In genomic region chr9:114588150-114588663, GRCh38 we compare ENCODE assay signal across 8 cellular contexts. TPM values are rescaled to one million over a fixed set of nuclear protein-coding genes. Genes with fewer than 3 reads are reported as not detected.
A peak's percentile ranks its signal among the peaks of the same experiment; 100 is the strongest.
DNase-seq lines count a peak whose midpoint lies in the region; ATAC-seq and TF ChIP-seq lines count a peak whose summit lies in the region.

No MANE protein-coding gene starts in this region.

- ATAC-seq in GM19324 (IDR thresholded peaks at IDR 0.05; ENCODE audit: low FRiP score, unreplicated experiment): no peak

- peak overlapping the region; percentile 94 for H3K4me3 Mint-ChIP-seq in activated CD4-positive, alpha-beta memory T cell treated with anti-CD3 and anti-CD28 coated beads, Interleukin-2, amount 10 ng/mL, durations not matched to agents 7 days and 5 days
- H3K4me3 Mint-ChIP-seq in progenitor cell of endocrine pancreas (ENCODE audit: low read depth): peak overlapping the region; percentile 99

- CTCF ChIA-PET in activated CD4-positive, alpha-beta memory T cell treated with anti-CD3 and anti-CD28 coated beads, Interleukin-2, amount 10 ng/mL, durations not matched to agents 7 days and 5 days (lab: Charles Lee): interaction anchor here (1.4 to 3.7 kb wide), 7 partner anchors 10 to 201 kb away, joined by 3 to 25 read pairs (median 8); partner anchors contain the start of gene AKNA

- H3K9me3 ChIP-seq in cardiac muscle cell (ENCODE audit: low read depth): no peaks in the 10 kb centered on the region

- H3K4me1 ChIP-seq in cardiac muscle cell (ENCODE audit: low read depth): peaks cover 23% of the 10 kb centered on the region

- H3K27me3 Mint-ChIP-seq in activated CD4-positive, alpha-beta memory T cell treated with anti-CD3 and anti-CD28 coated beads, Interleukin-2, amount 10 ng/mL, durations not matched to agents 7 days and 5 days: no peaks in the 10 kb centered on the region
- peaks cover 3% of the 10 kb centered on the region for H3K27me3 Mint-ChIP-seq in progenitor cell of endocrine pancreas

- no peaks in the 10 kb centered on the region for H3K27me3 ChIP-seq in cardiac muscle cell

- H3K36me3 Mint-ChIP-seq in activated CD4-positive, alpha-beta memory T cell treated with anti-CD3 and anti-CD28 coated beads, Interleukin-2, amount 10 ng/mL, durations not matched to agents 7 days and 5 days (ENCODE audit: low read depth): peaks cover 40% of the 10 kb centered on the region
- peaks cover 4% of the 10 kb centered on the region for H3K36me3 Mint-ChIP-seq in progenitor cell of endocrine pancreas (ENCODE audit: insufficient read depth)

- H3K27ac ChIP-seq in cardiac muscle cell: peak overlapping the region; percentile 98

- H3K9me3 Mint-ChIP-seq in activated CD4-positive, alpha-beta memory T cell treated with anti-CD3 and anti-CD28 coated beads, Interleukin-2, amount 10 ng/mL, durations not matched to agents 7 days and 5 days: no peaks in the 10 kb centered on the region
- H3K9me3 Mint-ChIP-seq in progenitor cell of endocrine pancreas (ENCODE audit: low read depth): no peaks in the 10 kb centered on the region

- TF ChIP-seq CTCF in cardiac muscle cell (IDR thresholded peaks at IDR 0.05; ENCODE audit: low read depth, low read length) (no peak), fibroblast of pulmonary artery (IDR thresholded peaks at IDR 0.05; ENCODE audit: low read length, missing control alignments) (no peak), progenitor cell of endocrine pancreas (IDR thresholded peaks at IDR 0.05; ENCODE audit: unreplicated experiment) (no peak)

- H3K4me3 ChIP-seq in cardiac muscle cell (peak overlapping the region; percentile 85), fibroblast of pulmonary artery (replicated peaks; ENCODE audit: low read depth, low read length) (peak overlapping the region; percentile 86)

- H3K4me1 Mint-ChIP-seq in activated CD4-positive, alpha-beta memory T cell treated with anti-CD3 and anti-CD28 coated beads, Interleukin-2, amount 10 ng/mL, durations not matched to agents 7 days and 5 days: peaks cover 55% of the 10 kb centered on the region
- H3K4me1 Mint-ChIP-seq in progenitor cell of endocrine pancreas (ENCODE audit: low read depth): peaks cover 30% of the 10 kb centered on the region

- H3K27ac Mint-ChIP-seq in activated CD4-positive, alpha-beta memory T cell treated with anti-CD3 and anti-CD28 coated beads, Interleukin-2, amount 10 ng/mL, durations not matched to agents 7 days and 5 days: peak overlapping the region; percentile 92
- peak overlapping the region; percentile 100 for H3K27ac Mint-ChIP-seq in progenitor cell of endocrine pancreas

- POLR2A ChIA-PET in activated CD4-positive, alpha-beta memory T cell treated with anti-CD3 and anti-CD28 coated beads, Interleukin-2, amount 10 ng/mL, durations not matched to agents 7 days and 5 days (lab: Charles Lee): interaction anchor here (0.5 to 7.7 kb wide), 33 partner anchors 8 to 1298 kb away, joined by 3 to 109 read pairs (median 4); partner anchors contain the start of genes AKNA, TMEM268, TNFSF8 and WHRN

- DNase-seq in cardiac muscle cell (ENCODE audit: low read depth in 1 of 2, low spot score in 1 of 2): peak in 1 of 2 donors; percentile 63
- DNase-seq in cardiac septum (ENCODE audit: low spot score): no peak
- peak; percentile 34 for DNase-seq in activated CD4-positive, alpha-beta memory T cell treated with anti-CD3 and anti-CD28 coated beads, Interleukin-2, amount 10 ng/mL, durations not matched to agents 7 days and 5 days
- DNase-seq in fibroblast of pulmonary artery (ENCODE audit: low read depth): peak; percentile 62
- no peak for DNase-seq in progenitor cell of endocrine pancreas (ENCODE audit: low spot score, unreplicated experiment)
- DNase-seq in activated gamma-delta T cell treated with Interleukin-2 at 50 U/mL for 16 hours: no peak
- no peak for DNase-seq in COLO829 (ENCODE audit: low spot score)

- peaks cover 8% of the 10 kb centered on the region for H3K36me3 ChIP-seq in cardiac muscle cell

- intact Hi-C loops in cardiac septum (cut with DNase I): loop anchor here (10.0 kb wide), 1 partner anchor 183 kb away; no protein-coding TSS in a partner anchor

RNA-seq across cellular contexts. Expression of gene ATP6V1G1, which starts 0.6 kb away (rescaled TPM):
- total RNA-seq in cardiac muscle cell (270 and 315 TPM in 2 replicates), cardiac septum (64.6 TPM), progenitor cell of endocrine pancreas (121 and 123 TPM in 2 replicates)
- 258 and 280 TPM in 2 replicates for polyA plus RNA-seq in cardiac muscle cell
- 10 to 100 TPM; 92.4 to 94.2 TPM for total RNA-seq in activated CD4-positive, alpha-beta memory T cell treated with anti-CD3 and anti-CD28 coated beads, Interleukin-2, amount 10 ng/mL, durations not matched to agents 7 days and 5 days

RNA-seq across cellular contexts. Expression of gene TMEM268, which starts 22.9 kb away (rescaled TPM):
- total RNA-seq in cardiac muscle cell: 1.5 and 2.7 TPM in 2 replicates
- 0.99 and 3.2 TPM in 2 replicates for polyA plus RNA-seq in cardiac muscle cell
- 3.6 TPM for total RNA-seq in cardiac septum
- total RNA-seq in activated CD4-positive, alpha-beta memory T cell treated with anti-CD3 and anti-CD28 coated beads, Interleukin-2, amount 10 ng/mL, durations not matched to agents 7 days and 5 days: 10 to 100 TPM; 18.1 to 20.1 TPM
- total RNA-seq in progenitor cell of endocrine pancreas: 6.5 and 7.1 TPM in 2 replicates

Comparison
In these comparisons a context has a peak if more than half of its experiments do, and no peak if none do; other contexts are left out.
1. DNase-seq: peak in activated CD4-positive, alpha-beta memory T cell treated with anti-CD3 and anti-CD28 coated beads, Interleukin-2, amount 10 ng/mL, durations not matched to agents 7 days and 5 days (single experiment) and fibroblast of pulmonary artery (single experiment); none in cardiac septum (single experiment), progenitor cell of endocrine pancreas (single experiment), activated gamma-delta T cell treated with Interleukin-2 at 50 U/mL for 16 hours (single experiment) and COLO829 (single experiment).